1 cellular context compared by ENCODE assay signal in genomic region chr9:127698985-127699670, GRCh38.
TF ChIP-seq lines count a peak whose summit lies in the region.

No MANE protein-coding gene starts in this region.

TF ChIP-seq in K562, 482 proteins besides CTCF, POLR2A, EP300 and RAD21 (continued from another document and continues in another):
- TF ChIP-seq ZNF449 (CRISPR knock-in tag; IDR thresholded peaks at IDR 0.05): no peak
- no peak for TF ChIP-seq WHSC1 (IDR thresholded peaks at IDR 0.05; ENCODE audit: low read length)
- TF ChIP-seq ELF1 (tag; IDR thresholded peaks at IDR 0.05): peak; percentile 89
- TF ChIP-seq ZNF644 (tag; IDR thresholded peaks at IDR 0.05; ENCODE audit: low read depth): no peak; the same call in 1 of the 2 replicates
- no peak for TF ChIP-seq CREBBP (IDR thresholded peaks at IDR 0.05; ENCODE audit: low read depth, low read length)
- TF ChIP-seq MIER1 (IDR thresholded peaks at IDR 0.05; ENCODE audit: low read depth): 0 out of 2 replicates have a peak, but pooled peaks have one; percentile 40
- TF ChIP-seq VEZF1 (CRISPR knock-in tag; IDR thresholded peaks at IDR 0.05): peak; percentile 51
- peak; percentile 72; the same call in 1 of the 2 replicates for TF ChIP-seq RERE (CRISPR knock-in tag; IDR thresholded peaks at IDR 0.05; ENCODE audit: borderline replicate concordance)
- no peak for TF ChIP-seq ZNF212 (CRISPR knock-in tag; IDR thresholded peaks at IDR 0.05)
- TF ChIP-seq ELK1 (CRISPR knock-in tag; IDR thresholded peaks at IDR 0.05): no peak
- TF ChIP-seq NCOA1 (IDR thresholded peaks at IDR 0.05; ENCODE audit: low read depth): 0 out of 2 replicates have a peak, but pooled peaks have one; percentile 16
- TF ChIP-seq COPS2 (conservative IDR thresholded peaks at IDR 0.05): no peak
- peak; percentile 77 for TF ChIP-seq GABPA (tag; conservative IDR thresholded peaks at IDR 0.05; ENCODE audit: low read depth)
- no peak for TF ChIP-seq NEUROD1 (IDR thresholded peaks at IDR 0.05; ENCODE audit: borderline replicate concordance, low read depth, low read length, partially characterized antibody)
- peak; percentile 87 for TF ChIP-seq ASH1L (IDR thresholded peaks at IDR 0.05; ENCODE audit: borderline replicate concordance, low read depth, partially characterized antibody)
- TF ChIP-seq NCOA6 (IDR thresholded peaks at IDR 0.05): no peak
- TF ChIP-seq HDAC6 (IDR thresholded peaks at IDR 0.05; ENCODE audit: low read depth, low read length): no peak
- TF ChIP-seq ZNF512 (tag; IDR thresholded peaks at IDR 0.05): no peak
- peak; percentile 46 for TF ChIP-seq TFE3 (CRISPR knock-in tag; IDR thresholded peaks at IDR 0.05)
- peak; percentile 48; the same call in 1 of the 2 replicates for TF ChIP-seq DIDO1 (tag; IDR thresholded peaks at IDR 0.05; ENCODE audit: low read depth)
- TF ChIP-seq ZNF124 (CRISPR knock-in tag; IDR thresholded peaks at IDR 0.05): no peak
- no peak for TF ChIP-seq ID3 (CRISPR knock-in tag; IDR thresholded peaks at IDR 0.05)
- peak; percentile 95 for TF ChIP-seq ID3 (tag; IDR thresholded peaks at IDR 0.05)
- no peak for TF ChIP-seq FOXA1 (IDR thresholded peaks at IDR 0.05; ENCODE audit: borderline replicate concordance)
- TF ChIP-seq IRF2 (CRISPR knock-in tag; IDR thresholded peaks at IDR 0.05): no peak
- TF ChIP-seq RBM14 (IDR thresholded peaks at IDR 0.05; ENCODE audit: borderline replicate concordance, insufficient read depth, low read depth, low read length): no peak
- peak; percentile 72; the same call in 1 of the 2 replicates for TF ChIP-seq ZNF311 (CRISPR knock-in tag; IDR thresholded peaks at IDR 0.05)
- no peak for TF ChIP-seq CHD7 (IDR thresholded peaks at IDR 0.05; ENCODE audit: low read depth, low read length)
- peak; percentile 79 for TF ChIP-seq NR3C1 (CRISPR knock-in tag; IDR thresholded peaks at IDR 0.05)
